1 cellular context compared by ENCODE assay signal in genomic region chr4:90950385-90950841, GRCh38.
TF ChIP-seq lines count a peak whose summit lies in the region.

No MANE protein-coding gene starts in this region.

TF ChIP-seq in HEK293, 187 proteins besides CTCF, POLR2A, EP300 and RAD21 (continued from another document):
- TF ChIP-seq ZSCAN4 (tag by site-specific recombination; IDR thresholded peaks at IDR 0.05) (peak; percentile 82), TCF7L2 (IDR thresholded peaks at IDR 0.05; ENCODE audit: borderline replicate concordance, low read depth, low read length) (peak; percentile 67; the same call in 1 of the 2 replicates), ZNF639 (tag by site-specific recombination; IDR thresholded peaks at IDR 0.05) (0 out of 2 replicates have a peak, but pooled peaks have one; percentile 38), ZNF169 (tag by site-specific recombination; IDR thresholded peaks at IDR 0.05) (no peak), ZNF335 (tag by site-specific recombination; conservative IDR thresholded peaks at IDR 0.05) (0 out of 2 replicates have a peak, but pooled peaks have one; percentile 30), KLF8 (tag by site-specific recombination; IDR thresholded peaks at IDR 0.05) (0 out of 2 replicates have a peak, but pooled peaks have one; percentile 13), OSR2 (tag by site-specific recombination; IDR thresholded peaks at IDR 0.05) (0 out of 2 replicates have a peak, but pooled peaks have one; percentile 9), PBX3 (CRISPR knock-in tag; IDR thresholded peaks at IDR 0.05) (no peak), ZXDB (tag by site-specific recombination; IDR thresholded peaks at IDR 0.05) (peak; percentile 69), ZNF112 (tag by site-specific recombination; IDR thresholded peaks at IDR 0.05) (no peak), ZBTB17 (tag by site-specific recombination; IDR thresholded peaks at IDR 0.05) (peak; percentile 59; the same call in 1 of the 2 replicates), FEZF1 (tag by site-specific recombination; IDR thresholded peaks at IDR 0.05) (peak; percentile 91), ZNF398 (tag by site-specific recombination; IDR thresholded peaks at IDR 0.05) (0 out of 2 replicates have a peak, but pooled peaks have one; percentile 26), ZNF692 (tag by site-specific recombination; IDR thresholded peaks at IDR 0.05) (peak; percentile 20; the same call in 1 of the 2 replicates), TRIM28 (IDR thresholded peaks at IDR 0.05; ENCODE audit: borderline replicate concordance, low read length) (peak; percentile 65)
